In the genomic region with DNA sequence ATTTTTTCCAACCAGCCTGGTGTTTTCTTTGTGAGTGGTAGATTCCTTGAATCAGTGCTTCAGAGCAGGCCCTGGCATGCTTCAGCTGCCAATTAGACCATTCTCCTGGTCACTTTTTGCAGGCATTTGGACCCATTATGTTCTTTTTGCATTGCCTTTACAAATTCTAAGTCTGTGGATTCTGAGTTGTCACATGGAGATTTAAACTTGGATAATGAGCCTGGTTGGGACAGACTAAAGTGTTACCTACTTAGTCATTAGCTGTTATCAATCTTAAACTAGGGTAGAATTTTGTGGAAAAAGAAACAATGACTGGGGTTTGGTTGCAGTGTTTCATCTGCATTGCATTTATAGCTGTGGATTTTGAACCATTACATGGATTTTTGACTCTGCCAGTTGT, we compare ENCODE assay signal across 20 cellular contexts. TPM values are rescaled to one million over a fixed set of nuclear protein-coding genes. Genes with fewer than 3 reads are reported as not detected.
"Had no signal": no experiment of that assay in that cellular context is flagged by ENCODE, and none has a peak within 500 bp of the region (broad histone marks: within the 10 kb centered on the region; RNA-seq: fewer than 3 reads in every experiment).

No MANE protein-coding gene starts in this region.

- H3K27me3 ChIP-seq: body of pancreas, colonic mucosa, upper lobe of left lung had no signal

- H3K4me3 ChIP-seq: body of pancreas, colonic mucosa, left ventricle myocardium inferior, thoracic aorta, upper lobe of left lung had no signal

- H3K36me3 ChIP-seq: colonic mucosa, left ventricle myocardium inferior, thoracic aorta, upper lobe of left lung had no signal

- H3K4me1 ChIP-seq: body of pancreas, colonic mucosa, left ventricle myocardium inferior, parathyroid adenoma, upper lobe of left lung had no signal

- H2AFZ ChIP-seq: parathyroid adenoma had no signal

- H3K9me3 Mint-ChIP-seq: activated B cell treated with CpG ODN at 0.5 μM for 24 hours; activated CD4-positive, alpha-beta memory T cell treated with anti-CD3 and anti-CD28 coated beads for 36 hours; central memory CD8-positive, alpha-beta T cell; memory B cell; natural killer cell treated with Interleukin-12 subunit alpha and Interleukin-12 subunit beta and Interleukin-15 and Interleukin-18, amount 100 ng/mL, for 72 hours; stimulated activated naive B cell treated with anti-CD40 and anti-IgM and Interleukin-4, amounts not matched to agents 10 μg/mL and 1 μg/mL and 100 μg/mL, for 72 hours had no signal

- H3K4me1 Mint-ChIP-seq: activated B cell treated with CpG ODN at 0.5 μM for 24 hours; central memory CD8-positive, alpha-beta T cell; memory B cell; stimulated activated naive B cell treated with anti-CD40 and anti-IgM and Interleukin-4, amounts not matched to agents 10 μg/mL and 1 μg/mL and 100 μg/mL, for 72 hours; T-helper 17 cell had no signal

- DNase-seq: activated B cell treated with CpG ODN at 0.5 μM for 24 hours; activated CD4-positive, alpha-beta memory T cell treated with anti-CD3 and anti-CD28 coated beads for 36 hours; activated CD4-positive, alpha-beta T cell treated with anti-CD3 and anti-CD28 coated beads for 4 hours; activated T-cell treated with anti-CD3 and anti-CD28 coated beads for 4 hours; amniotic stem cell; body of pancreas; colonic mucosa; foreskin melanocyte; hypothalamus; kidney; left ventricle myocardium inferior; stimulated activated naive B cell treated with anti-CD40 and anti-IgM and Interleukin-4, amounts not matched to agents 10 μg/mL and 1 μg/mL and 100 μg/mL, for 72 hours; T-helper 17 cell; upper lobe of left lung had no signal

- H3K27ac ChIP-seq: body of pancreas, colonic mucosa, left ventricle myocardium inferior, parathyroid adenoma, upper lobe of left lung had no signal

- H3K4me3 Mint-ChIP-seq: activated B cell treated with CpG ODN at 0.5 μM for 24 hours; activated CD4-positive, alpha-beta memory T cell treated with anti-CD3 and anti-CD28 coated beads for 36 hours; activated naive CD8-positive, alpha-beta T cell; central memory CD8-positive, alpha-beta T cell; memory B cell; natural killer cell treated with Interleukin-12 subunit alpha and Interleukin-12 subunit beta and Interleukin-15 and Interleukin-18, amount 100 ng/mL, for 72 hours; stimulated activated naive B cell treated with anti-CD40 and anti-IgM and Interleukin-4, amounts not matched to agents 10 μg/mL and 1 μg/mL and 100 μg/mL, for 72 hours; T-helper 17 cell had no signal

- H3K36me3 Mint-ChIP-seq: activated CD4-positive, alpha-beta memory T cell treated with anti-CD3 and anti-CD28 coated beads for 36 hours; activated naive CD8-positive, alpha-beta T cell; memory B cell; natural killer cell treated with Interleukin-12 subunit alpha and Interleukin-12 subunit beta and Interleukin-15 and Interleukin-18, amount 100 ng/mL, for 72 hours; stimulated activated naive B cell treated with anti-CD40 and anti-IgM and Interleukin-4, amounts not matched to agents 10 μg/mL and 1 μg/mL and 100 μg/mL, for 72 hours had no signal

- H3K27me3 Mint-ChIP-seq: activated B cell treated with CpG ODN at 0.5 μM for 24 hours had no signal

- ATAC-seq: body of pancreas; natural killer cell treated with Interleukin-12 subunit alpha and Interleukin-12 subunit beta and Interleukin-15 and Interleukin-18, amount 100 ng/mL, for 72 hours; stimulated activated naive B cell treated with anti-CD40 and anti-IgM and Interleukin-4, amounts not matched to agents 10 μg/mL and 1 μg/mL and 100 μg/mL, for 72 hours; T-helper 17 cell had no signal

- H3K27ac Mint-ChIP-seq: activated B cell treated with CpG ODN at 0.5 μM for 24 hours; activated CD4-positive, alpha-beta memory T cell treated with anti-CD3 and anti-CD28 coated beads for 36 hours; activated naive CD8-positive, alpha-beta T cell; memory B cell; natural killer cell treated with Interleukin-12 subunit alpha and Interleukin-12 subunit beta and Interleukin-15 and Interleukin-18, amount 100 ng/mL, for 72 hours; stimulated activated naive B cell treated with anti-CD40 and anti-IgM and Interleukin-4, amounts not matched to agents 10 μg/mL and 1 μg/mL and 100 μg/mL, for 72 hours; T-helper 17 cell had no signal

- H3K9me3 ChIP-seq: body of pancreas, colonic mucosa, left ventricle myocardium inferior, thoracic aorta, upper lobe of left lung had no signal

- H3K9ac ChIP-seq: parathyroid adenoma had no signal

RNA-seq across cellular contexts. Expression of a gene that starts 40.6 kb away (rescaled TPM):
- total RNA-seq: activated B cell treated with CpG ODN at 0.5 μM for 24 hours, T-helper 17 cell had no signal
